Comparison of ENCODE assay signal across 24 cellular contexts in the genomic region with DNA sequence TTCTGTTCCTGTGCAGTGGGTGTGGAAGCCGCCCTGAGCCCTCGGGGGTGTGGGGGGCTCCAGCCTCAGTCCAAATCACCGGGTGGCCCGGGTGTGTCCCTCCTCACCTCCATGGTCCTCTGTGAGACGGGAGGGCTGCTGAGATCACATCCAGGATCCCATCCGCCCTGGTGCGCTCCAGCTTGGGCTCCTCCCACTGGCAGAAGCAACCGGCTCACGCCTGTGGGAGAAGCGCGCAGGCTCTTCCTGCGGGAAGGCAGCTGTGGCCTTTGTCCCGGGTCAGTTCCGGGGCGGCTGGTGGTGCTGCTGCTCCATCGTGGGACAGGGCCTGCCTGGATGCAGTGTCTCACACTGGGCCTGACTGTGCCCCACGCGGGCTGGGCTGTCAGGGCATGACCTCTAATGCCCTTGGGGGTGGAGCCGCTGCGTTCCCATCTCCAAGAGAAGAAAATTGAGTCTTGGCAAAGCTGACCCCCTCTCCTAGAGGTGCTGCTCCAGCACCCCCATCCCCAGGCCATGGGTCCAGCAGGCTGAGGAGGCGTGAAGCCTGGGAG. TPM values are rescaled to one million over a fixed set of nuclear protein-coding genes. Genes with fewer than 3 reads are reported as not detected.
"Had no signal": no experiment of that assay in that cellular context is flagged by ENCODE, and none has a peak within 500 bp of the region (broad histone marks: within the 10 kb centered on the region; RNA-seq: fewer than 3 reads in every experiment).

No MANE protein-coding gene starts in this region.

- H3K4me1 ChIP-seq: breast epithelium, left lung, lower lobe of right lung, testis, transverse colon had no signal

- H3K27ac ChIP-seq: breast epithelium, epithelial cell of prostate, left lung, lower lobe of right lung, spleen, testis, transverse colon had no signal

- H3K9me3 ChIP-seq: breast epithelium, left lung, lower lobe of right lung, spleen, testis, transverse colon had no signal

- H3K36me3 ChIP-seq: breast epithelium, left lung, lower lobe of right lung, transverse colon had no signal

- H3K4me3 ChIP-seq: breast epithelium, left lung, lower lobe of right lung, spleen, testis, transverse colon had no signal

- H3K27me3 ChIP-seq: breast epithelium, testis had no signal

- DNase-seq: activated CD4-positive, alpha-beta T cell treated with anti-CD3 and anti-CD28 coated beads for 1 hour; activated CD4-positive, alpha-beta T cell treated with anti-CD3 and anti-CD28 coated beads, Interleukin-2, amount 10 ng/mL, durations not matched to agents 7 days and 5 days; activated CD8-positive, alpha-beta T cell treated with anti-CD3 and anti-CD28 coated beads for 36 hours; activated naive CD8-positive, alpha-beta T cell treated with anti-CD3 and anti-CD28 coated beads, Interleukin-2, amount 50 U/mL, for 24 hours; activated T-cell treated with anti-CD3 and anti-CD28 coated beads, Interleukin-2, amount 50 U/mL, for 4 hours; dermis blood vessel endothelial cell; effector CD8-positive, alpha-beta T cell; head of caudate nucleus; hypothalamus; kidney glomerular epithelial cell; left lung; lower lobe of right lung; mesenchymal stem cell; naive thymus-derived CD8-positive, alpha-beta T cell; right cardiac atrium; spleen; stimulated activated CD4-positive, alpha-beta T cell treated with anti-CD3 and anti-CD28 coated beads, Interleukin-2, amount 100 ng/mL, for 48 hours; stimulated activated naive CD4-positive, alpha-beta T cell treated with Interleukin-2 at 50 U/mL for 16 hours; T-helper 17 cell; T1000; testis; transverse colon had no signal

RNA-seq across cellular contexts. Expression of a gene that starts 18.5 kb away (rescaled TPM):
- total RNA-seq: activated CD4-positive, alpha-beta T cell treated with anti-CD3 and anti-CD28 coated beads, Interleukin-2, amount 10 ng/mL, durations not matched to agents 7 days and 5 days; activated CD8-positive, alpha-beta T cell treated with anti-CD3 and anti-CD28 coated beads for 36 hours; naive thymus-derived CD8-positive, alpha-beta T cell; T-helper 17 cell had no signal
- polyA plus RNA-seq: naive thymus-derived CD8-positive, alpha-beta T cell had no signal
